In the genomic region with DNA sequence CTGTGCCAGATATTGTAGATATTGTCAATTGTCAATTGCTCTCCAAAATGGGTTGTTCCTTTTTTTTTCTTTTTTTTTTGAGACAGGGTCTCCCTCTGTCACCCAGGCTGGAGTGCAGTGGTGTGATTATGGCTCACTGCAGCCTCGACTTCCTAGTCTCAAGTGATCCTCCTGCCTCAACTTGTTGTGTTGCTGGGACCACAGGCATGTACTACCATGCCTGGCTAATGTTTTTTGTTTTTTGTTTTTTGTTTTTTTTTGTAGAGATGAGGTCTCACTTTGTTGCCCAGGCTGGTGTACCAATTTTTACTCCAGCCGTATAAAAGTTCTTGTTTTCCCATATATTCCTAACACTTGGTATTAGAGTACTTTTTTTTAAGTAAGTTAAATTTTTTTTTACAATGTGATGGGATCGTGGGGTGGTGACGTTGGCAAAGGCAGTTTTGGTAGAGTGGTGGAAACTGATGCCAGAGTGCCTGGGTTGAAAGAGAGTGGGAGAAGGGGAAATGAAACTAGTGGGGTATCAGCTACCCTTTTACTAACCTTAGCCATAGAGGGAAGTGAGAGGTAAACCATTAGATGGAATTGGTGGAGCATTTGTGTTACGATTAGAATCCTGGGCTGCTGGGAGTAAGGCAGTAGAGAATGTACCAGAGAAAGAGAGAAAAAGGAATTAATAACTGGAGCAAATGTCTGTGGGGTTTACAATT, we compare ENCODE assay signal across 11 cellular contexts. TPM values are rescaled to one million over a fixed set of nuclear protein-coding genes. Genes with fewer than 3 reads are reported as not detected.
DNase-seq lines count a peak whose midpoint lies in the region; ATAC-seq, FAIRE-seq and TF ChIP-seq lines count a peak whose summit lies in the region.
"Had no signal": no experiment of that assay in that cellular context is flagged by ENCODE, and none has a peak within 500 bp of the region (broad histone marks: within the 10 kb centered on the region; RNA-seq: fewer than 3 reads in every experiment).

No MANE protein-coding gene starts in this region.

- FAIRE-seq in GM18507 (lab: Jason Lieb, UNC) (peak; percentile 80), bronchial epithelial cell (lab: Jason Lieb, UNC) (no peak)

- H3K4me3 ChIP-seq in bronchial epithelial cell (ENCODE audit: low read depth, low read length) = no peak overlapping the region
- H3K4me3 ChIP-seq in uterus = no peak overlapping the region
- H3K4me3 ChIP-seq: GM23248 had no signal

- no peak overlapping the region for H3K27ac ChIP-seq in uterus
- H3K27ac ChIP-seq: GM23248 had no signal

- TF ChIP-seq POLR2A in uterus (IDR thresholded peaks at IDR 0.05) = no peak

- H3K27me3 ChIP-seq in bronchial epithelial cell (ENCODE audit: control insufficient read depth, insufficient read depth, low read length) (no peaks in the 10 kb centered on the region), uterus (no peaks in the 10 kb centered on the region)

- intact Hi-C loops in uterus (cut with DNase I; ENCODE audit: low total_unique reads) = no loop called here

- ATAC-seq in GM21529 (IDR thresholded peaks at IDR 0.05; ENCODE audit: unreplicated experiment) (peak; percentile 94), HG03280 (IDR thresholded peaks at IDR 0.05; ENCODE audit: unreplicated experiment) (peak; percentile 85)

- TF ChIP-seq CTCF in bronchial epithelial cell (IDR thresholded peaks at IDR 0.05; ENCODE audit: insufficient read depth, low read length, severe bottlenecking) (no peak), uterus (IDR thresholded peaks at IDR 0.05) (no peak)

- no peak for DNase-seq in GM18507 (ENCODE audit: extremely low spot score, insufficient read length, low read depth)
- peak; percentile 67 for DNase-seq in bronchial epithelial cell (ENCODE audit: low read depth)
- DNase-seq in stimulated activated CD4-positive, alpha-beta T cell treated with anti-CD3 and anti-CD28 coated beads, Interleukin-1b, Interleukin-23, amount 100 ng/mL, for 48 hours = no peak
- no peak for DNase-seq in SW 1271 (lab: John Stamatoyannopoulos, UW)
- DNase-seq in uterus = no peak
- no peak for DNase-seq in NCI-H69 (lab: John Stamatoyannopoulos, UW)
- DNase-seq: cortex of kidney, GM23248, T-helper 1 cell had no signal

- no peaks in the 10 kb centered on the region for H3K4me1 ChIP-seq in uterus

- H3K9me3 ChIP-seq in uterus = no peaks in the 10 kb centered on the region

- no peaks in the 10 kb centered on the region for H3K36me3 ChIP-seq in bronchial epithelial cell (ENCODE audit: control insufficient read depth, insufficient read depth, low read length)
- H3K36me3 ChIP-seq in uterus = no peaks in the 10 kb centered on the region

RNA-seq across cellular contexts. Expression of a gene that starts 33.0 kb away (rescaled TPM):
- total RNA-seq in bronchial epithelial cell (0.26 TPM in 2 replicates), uterus (10 to 100 TPM in 1 of 4 donors, 1 to 10 TPM in 3; 1.3 to 14.2 (median 6.2) TPM)

RNA-seq across cellular contexts. Expression of a gene that starts 56.2 kb away (rescaled TPM):
- total RNA-seq in bronchial epithelial cell = 28.3 and 34.5 TPM in 2 replicates
- total RNA-seq in uterus = 100 to 1,000 TPM in 2 of 4 donors, 10 to 100 TPM in 2; 93.5 to 105 (median 102) TPM
